In genomic region chr9:97038909-97039781, GRCh38 we compare ENCODE assay signal across 7 cellular contexts. TPM values are rescaled to one million over a fixed set of nuclear protein-coding genes. Genes with fewer than 3 reads are reported as not detected.
DNase-seq lines count a peak whose midpoint lies in the region; ATAC-seq and TF ChIP-seq lines count a peak whose summit lies in the region.

Gene CTSV (minus strand): TSS chr9:97039142. CDS start chr9:97038043, 1,099 bp downstream.

- peaks cover 3 to 4% of the 10 kb centered on the region in 2 donors for H3K27me3 ChIP-seq in breast epithelium

- peaks cover 0 to 5% of the 10 kb centered on the region in 2 donors for H3K4me1 ChIP-seq in breast epithelium

- no peaks in the 10 kb centered on the region for H3K36me3 ChIP-seq in breast epithelium

- peak within 1 kb of the TSS; percentile 57 to 68 (median 64) for H3K4me3 Mint-ChIP-seq in immature natural killer cell

- peak; percentile 93 for ATAC-seq in GM18517 (IDR thresholded peaks at IDR 0.05; ENCODE audit: unreplicated experiment)
- ATAC-seq in HG03045 (IDR thresholded peaks at IDR 0.05; ENCODE audit: unreplicated experiment), result peak; percentile 99

- no peak within 1 kb of the TSS for H3K27ac Mint-ChIP-seq in immature natural killer cell

- peak; percentile 27 for DNase-seq in NCI-H2107 treated with DMSO at 0.1 percent for 48 hours (lab: John Stamatoyannopoulos, UW; ENCODE audit: unreplicated experiment)
- DNase-seq in breast epithelium (ENCODE audit: low spot score in 2 of 2), result peak; percentile 87
- DNase-seq in immature natural killer cell, result peak; percentile 21 to 30 (median 26)
- peak; percentile 56 for DNase-seq in smooth muscle cell of the brain vasculature (ENCODE audit: low read depth, low spot score)

- H3K27ac ChIP-seq in VCaP, result peak within 1 kb of the TSS; percentile 65
- H3K27ac ChIP-seq in breast epithelium, result peak within 1 kb of the TSS; percentile 7 to 65

- no peaks in the 10 kb centered on the region for H3K9me3 ChIP-seq in breast epithelium

- H3K4me1 Mint-ChIP-seq in immature natural killer cell, result peaks cover 8% of the 10 kb centered on the region in 2 donors

- H3K27me3 Mint-ChIP-seq in immature natural killer cell (ENCODE audit: low read depth in 3 of 3), result peaks cover 16 to 21% (median 19%) of the 10 kb centered on the region in 3 donors

- no peak for TF ChIP-seq CTCF in VCaP (conservative IDR thresholded peaks at IDR 0.05)
- TF ChIP-seq CTCF in breast epithelium (IDR thresholded peaks at IDR 0.05), result no peak

- H3K4me3 ChIP-seq in breast epithelium, result peak within 1 kb of the TSS; percentile 44 to 69 (median 60)

- H3K36me3 Mint-ChIP-seq in immature natural killer cell, result peaks cover 0 to 3% (median 0%) of the 10 kb centered on the region in 3 donors

- intact Hi-C loops in breast epithelium (cut with DNase I; ENCODE audit: low total_unique reads), result no loop called here

- TF ChIP-seq POLR2A in breast epithelium (IDR thresholded peaks at IDR 0.05), result peak; percentile 36

- peaks cover 0 to 5% (median 0%) of the 10 kb centered on the region in 6 donors for H3K9me3 Mint-ChIP-seq in immature natural killer cell

RNA-seq across cellular contexts. Expression of gene CTSV, which starts in this region (rescaled TPM):
- 10 to 100 TPM in 1 of 3 donors, 1 to 10 TPM in 1, under 1 TPM in 1; 0.48 to 15.4 (median 2.0) TPM for total RNA-seq in breast epithelium
- under 1 TPM in 1 of 3 donors, not detected in 2; 0.26 TPM for polyA plus RNA-seq in immature natural killer cell

Comparison
In these comparisons a context has a peak if more than half of its experiments do, and no peak if none do; other contexts are left out.
1. Peak in every context shown above with its lines: DNase-seq, ATAC-seq, H3K4me3 ChIP-seq and H3K27ac ChIP-seq.
2. Peak in DNase-seq in immature natural killer cell; RNA of the gene not detected or under 1 TPM.
3. DNase-seq: peak in every context shown above with its lines; median percentile 87 in breast epithelium; 56 in smooth muscle cell of the brain vasculature; 27 in NCI-H2107 treated with DMSO at 0.1 percent for 48 hours; 26 in immature natural killer cell.